Comparison of ENCODE assay signal across 29 cellular contexts in the genomic region with DNA sequence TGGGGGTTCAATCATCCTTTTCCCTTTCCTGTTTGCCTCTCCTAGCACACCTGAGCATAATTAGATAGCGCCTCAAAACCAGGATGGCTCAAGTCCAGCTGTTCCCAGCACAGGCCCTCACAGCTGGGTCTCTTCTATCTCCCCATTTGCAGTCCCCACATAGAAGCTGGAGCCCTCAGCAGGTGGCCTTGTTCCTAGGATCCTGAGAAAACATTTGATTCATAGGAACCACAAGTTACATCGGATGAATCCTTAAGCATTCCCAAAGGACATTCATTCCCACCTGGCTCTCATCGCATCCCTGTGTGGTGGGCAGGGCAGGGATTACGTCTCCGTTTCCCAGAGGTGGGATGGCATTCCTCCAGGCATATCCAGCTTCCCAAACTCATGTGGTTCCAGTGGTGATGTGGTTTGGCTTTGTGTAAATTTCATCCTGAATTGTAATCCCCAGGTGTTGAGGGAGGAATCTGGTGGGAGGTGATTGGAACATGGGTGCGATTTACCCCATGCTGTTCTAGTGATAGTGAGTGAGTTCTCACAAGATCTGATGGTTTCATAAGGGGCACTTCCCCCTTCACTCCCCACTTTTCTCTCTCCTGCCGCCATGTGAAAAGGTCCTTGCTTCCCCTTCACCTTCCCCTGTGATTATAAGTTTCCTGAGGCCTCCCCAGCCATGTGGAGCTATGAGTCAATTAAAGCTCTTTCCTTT. TPM values are rescaled to one million over a fixed set of nuclear protein-coding genes. Genes with fewer than 3 reads are reported as not detected.
DNase-seq lines count a peak whose midpoint lies in the region; FAIRE-seq and TF ChIP-seq lines count a peak whose summit lies in the region.
"Had no signal": no experiment of that assay in that cellular context is flagged by ENCODE, and none has a peak within 500 bp of the region (broad histone marks: within the 10 kb centered on the region; RNA-seq: fewer than 3 reads in every experiment).

No MANE protein-coding gene starts in this region.

- H3K4me3 Mint-ChIP-seq in activated CD4-positive, alpha-beta memory T cell treated with anti-CD3 and anti-CD28 coated beads, Interleukin-2, amount 10 ng/mL, durations not matched to agents 7 days and 5 days = no peak overlapping the region
- H3K4me3 Mint-ChIP-seq in activated CD4-positive, alpha-beta memory T cell treated with anti-CD3 and anti-CD28 coated beads for 36 hours = no peak overlapping the region
- H3K4me3 Mint-ChIP-seq in H9 = no peak overlapping the region

- peaks cover 34% of the 10 kb centered on the region for H3K27me3 Mint-ChIP-seq in activated CD4-positive, alpha-beta memory T cell treated with anti-CD3 and anti-CD28 coated beads, Interleukin-2, amount 10 ng/mL, durations not matched to agents 7 days and 5 days
- H3K27me3 Mint-ChIP-seq in activated CD4-positive, alpha-beta memory T cell treated with anti-CD3 and anti-CD28 coated beads for 36 hours = peaks cover 27% of the 10 kb centered on the region
- H3K27me3 Mint-ChIP-seq in H9 (ENCODE audit: low read depth) = peaks cover 64% of the 10 kb centered on the region

- H3K36me3 ChIP-seq in H1 (ENCODE audit: control insufficient read depth in 2 of 4, insufficient read depth in 4 of 4, low read length in 3 of 4) (no peaks in the 10 kb centered on the region), sigmoid colon (no peaks in the 10 kb centered on the region)

- H3K56ac ChIP-seq in H9 (ENCODE audit: insufficient read length, low read depth, low read length) = no peak overlapping the region
- H3K56ac ChIP-seq in H1 (replicated peaks; ENCODE audit: insufficient read length, low read depth, low read length) = no peak overlapping the region

- H3K4me1 Mint-ChIP-seq in activated CD4-positive, alpha-beta memory T cell treated with anti-CD3 and anti-CD28 coated beads, Interleukin-2, amount 10 ng/mL, durations not matched to agents 7 days and 5 days = peaks cover 8% of the 10 kb centered on the region
- peaks cover 4% of the 10 kb centered on the region for H3K4me1 Mint-ChIP-seq in activated CD4-positive, alpha-beta memory T cell treated with anti-CD3 and anti-CD28 coated beads for 36 hours (ENCODE audit: low read depth)
- H3K4me1 Mint-ChIP-seq in H9 = peaks cover 18 to 19% of the 10 kb centered on the region in 2 experiments
- H3K4me1 Mint-ChIP-seq: CD8-positive, alpha-beta memory T cell had no signal

- no peak for TF ChIP-seq CTCF in H9 (conservative IDR thresholded peaks at IDR 0.05)
- no peak for TF ChIP-seq CTCF in H1 (IDR thresholded peaks at IDR 0.05; ENCODE audit: control extremely low read depth in 1 of 3, insufficient read depth in 1 of 3, low read depth in 1 of 3, low read length in 3 of 3)
- TF ChIP-seq CTCF in sigmoid colon (IDR thresholded peaks at IDR 0.05) = no peak

- H3T11ph ChIP-seq in H9 (ENCODE audit: low read length) = no peak overlapping the region

- peaks cover 10% of the 10 kb centered on the region for H3K36me3 Mint-ChIP-seq in activated CD4-positive, alpha-beta memory T cell treated with anti-CD3 and anti-CD28 coated beads, Interleukin-2, amount 10 ng/mL, durations not matched to agents 7 days and 5 days (ENCODE audit: low read depth)
- peaks cover 5% of the 10 kb centered on the region for H3K36me3 Mint-ChIP-seq in activated CD4-positive, alpha-beta memory T cell treated with anti-CD3 and anti-CD28 coated beads for 36 hours
- peaks cover 8 to 21% (median 10%) of the 10 kb centered on the region in 3 experiments for H3K36me3 Mint-ChIP-seq in H9 (ENCODE audit: insufficient read depth in 1 of 3, low read depth in 3 of 3)

- no peak overlapping the region for H3K27ac ChIP-seq in H9 (ENCODE audit: insufficient read length, low read depth, low read length)
- no peak overlapping the region for H3K27ac ChIP-seq in H1 (ENCODE audit: low read depth, low read length)
- H3K27ac ChIP-seq in sigmoid colon = no peak overlapping the region

- H4K91ac ChIP-seq in H9 (ENCODE audit: insufficient read length, low read depth, low read length) = no peak overlapping the region
- H4K91ac ChIP-seq in H1 (replicated peaks; ENCODE audit: insufficient read length, low read length) = no peak overlapping the region

- 0 out of 2 replicates have a peak, but pooled peaks cover 1% of the 10 kb centered on the region for H3K27me3 ChIP-seq in H9 (ENCODE audit: insufficient read depth, low read length)
- no peaks in the 10 kb centered on the region; a peak in 2 of 7 replicates for H3K27me3 ChIP-seq in H1 (replicated peaks in 1 of 4; ENCODE audit: control insufficient read depth in 3 of 4, extremely low read depth in 1 of 4, insufficient read depth in 3 of 4, low read length in 3 of 4)
- peaks cover 0 to 26% (median 9%) of the 10 kb centered on the region in 3 donors for H3K27me3 ChIP-seq in sigmoid colon

- POLR2A ChIA-PET in activated CD4-positive, alpha-beta memory T cell treated with anti-CD3 and anti-CD28 coated beads, Interleukin-2, amount 10 ng/mL, durations not matched to agents 7 days and 5 days (lab: Charles Lee) = no interaction called here
- POLR2A ChIA-PET in activated CD4-positive, alpha-beta memory T cell treated with anti-CD3 and anti-CD28 coated beads for 36 hours (lab: Charles Lee) = no interaction called here
- POLR2A ChIA-PET in H1 (lab: Charles Lee; ENCODE audit: partially characterized antibody) = interaction anchor here (0.9 to 3.1 kb wide), 4 partner anchors 9 to 57 kb away, joined by 3 to 11 read pairs (median 3); no protein-coding TSS in a partner anchor

- CTCF ChIA-PET in activated CD4-positive, alpha-beta memory T cell treated with anti-CD3 and anti-CD28 coated beads, Interleukin-2, amount 10 ng/mL, durations not matched to agents 7 days and 5 days (lab: Charles Lee) = interaction anchor here (1.0 kb wide), 1 partner anchor 18 kb away, joined by 3 read pairs; no protein-coding TSS in a partner anchor
- CTCF ChIA-PET in activated CD4-positive, alpha-beta memory T cell treated with anti-CD3 and anti-CD28 coated beads for 36 hours (lab: Charles Lee) = interaction anchor here (1.3 to 1.7 kb wide), 2 partner anchors 18 to 19 kb away, joined by 6 to 9 read pairs; no protein-coding TSS in a partner anchor
- CTCF ChIA-PET in H1 (lab: Charles Lee; ENCODE audit: partially characterized antibody) = interaction anchor here (0.9 to 6.4 kb wide), 11 partner anchors 8 to 68 kb away, joined by 3 to 57 read pairs (median 5); no protein-coding TSS in a partner anchor

- H2BK12ac ChIP-seq in H9 (ENCODE audit: insufficient read length, low read depth, low read length) (no peak overlapping the region), H1 (ENCODE audit: low read depth, low read length) (no peak overlapping the region)

- H2BK15ac ChIP-seq in H9 (ENCODE audit: low read depth, low read length) (no peak overlapping the region), H1 (ENCODE audit: low read length) (no peak overlapping the region)

- H3K4ac ChIP-seq in H9 (ENCODE audit: low read depth, low read length) = no peak overlapping the region
- no peak overlapping the region for H3K4ac ChIP-seq in H1 (replicated peaks; ENCODE audit: insufficient read length, low read depth, low read length)

- H3K14ac ChIP-seq in H9 (ENCODE audit: insufficient read depth, low read length) = no peak overlapping the region
- no peak overlapping the region for H3K14ac ChIP-seq in H1 (ENCODE audit: insufficient read length)

- peaks cover 19% of the 10 kb centered on the region for H3K9me3 Mint-ChIP-seq in activated CD4-positive, alpha-beta memory T cell treated with anti-CD3 and anti-CD28 coated beads, Interleukin-2, amount 10 ng/mL, durations not matched to agents 7 days and 5 days
- H3K9me3 Mint-ChIP-seq in activated CD4-positive, alpha-beta memory T cell treated with anti-CD3 and anti-CD28 coated beads for 36 hours = peaks cover 28% of the 10 kb centered on the region
- H3K9me3 Mint-ChIP-seq in H9 = peaks cover 24 to 30% of the 10 kb centered on the region in 2 experiments

- no peak overlapping the region for H3K4me3 ChIP-seq in H1 (ENCODE audit: extremely low read depth in 1 of 4, insufficient read depth in 2 of 4, low read depth in 3 of 4, low read length in 4 of 4)
- H3K4me3 ChIP-seq in sigmoid colon = no peak overlapping the region

- H3K79me2 ChIP-seq in H9 (ENCODE audit: insufficient read depth, low read length) = no peaks in the 10 kb centered on the region
- no peaks in the 10 kb centered on the region for H3K79me2 ChIP-seq in H1 (ENCODE audit: control insufficient read depth in 1 of 2, insufficient read depth in 2 of 2, low read length in 2 of 2)

- H2AK5ac ChIP-seq in H9 (ENCODE audit: insufficient read length, low read length) (no peak overlapping the region), H1 (ENCODE audit: low read depth, low read length) (0 out of 2 replicates have a peak overlapping the region, but pooled peaks have one; percentile 24)

- H2AFZ ChIP-seq in H9 (ENCODE audit: low read length) = no peak overlapping the region
- no peak overlapping the region for H2AFZ ChIP-seq in H1 (ENCODE audit: low read length)

- no peak for TF ChIP-seq RAD21 in H1 (IDR thresholded peaks at IDR 0.05 in 1 of 2, conservative IDR thresholded peaks at IDR 0.05 in 1 of 2; ENCODE audit: low read depth in 2 of 2, low read length in 2 of 2)

- H2BK20ac ChIP-seq in H9 (ENCODE audit: low read depth, low read length, poor library complexity, severe bottlenecking) (no peak overlapping the region), H1 (ENCODE audit: low read length) (no peak overlapping the region)

- no peak for FAIRE-seq in H1 (lab: Jason Lieb, UNC)
- FAIRE-seq: G401.6, GM18507, GM19239, RCC 7860 had no signal

- no peak overlapping the region for H3K9ac ChIP-seq in H9 (ENCODE audit: extremely low read depth, insufficient read length, low read length)
- no peak overlapping the region for H3K9ac ChIP-seq in H1 (replicated peaks in 1 of 4; ENCODE audit: extremely low read depth in 1 of 4, low read depth in 3 of 4, low read length in 3 of 4)

- H3K79me1 ChIP-seq in H9 (ENCODE audit: insufficient read depth, low read depth, low read length, poor library complexity, severe bottlenecking) (no peaks in the 10 kb centered on the region), H1 (ENCODE audit: low read depth, low read length) (no peaks in the 10 kb centered on the region)

- no peaks in the 10 kb centered on the region for H3K9me3 ChIP-seq in H9 (ENCODE audit: control insufficient read depth, low read depth, low read length)
- peaks cover 12 to 13% of the 10 kb centered on the region in 2 experiments for H3K9me3 ChIP-seq in H1 (ENCODE audit: insufficient read depth in 2 of 2, low read depth in 1 of 2, low read length in 1 of 2)
- peaks cover 0 to 12% (median 8%) of the 10 kb centered on the region in 4 donors for H3K9me3 ChIP-seq in sigmoid colon

- no CpG with 5 or more reads among the region's 7 CpGs for WGBS in H9 (ENCODE audit: extremely low coverage, insufficient read length, low lambda C conversion rate)
- WGBS in H1 (ENCODE audit: extremely low coverage in 1 of 2, insufficient coverage in 1 of 2, insufficient read length in 1 of 2, insufficient replicate concordance in 2 of 2, low coverage in 1 of 2, low lambda C conversion rate in 2 of 2, missing lambda C conversion rate in 1 of 2), 2 experiments = 82% methylated on average over 7 of the region's 7 CpGs; no CpG with 5 or more reads in 1 of the 2 experiments
- 71 to 73% methylated on average over 7 of the region's 7 CpGs for WGBS in sigmoid colon, 2 donors

- H3K4me2 ChIP-seq in H9 (ENCODE audit: insufficient read depth, insufficient read length, low read length) = no peak overlapping the region
- H3K4me2 ChIP-seq in H1 (ENCODE audit: insufficient read depth in 1 of 2, low read depth in 2 of 2, low read length in 2 of 2) = no peak overlapping the region

- H4K8ac ChIP-seq in H9 (replicated peaks; ENCODE audit: insufficient read length, low read depth, low read length) (no peak overlapping the region), H1 (ENCODE audit: extremely low read depth, insufficient read depth, low read length) (no peak overlapping the region)

- H2BK120ac ChIP-seq in H9 (ENCODE audit: low read depth, low read length, poor library complexity, severe bottlenecking) (no peak overlapping the region), H1 (replicated peaks; ENCODE audit: low read depth, low read length) (no peak overlapping the region)

- peak; percentile 4 for DNase-seq in activated CD4-positive, alpha-beta memory T cell treated with anti-CD3 and anti-CD28 coated beads, Interleukin-2, amount 10 ng/mL, durations not matched to agents 7 days and 5 days
- DNase-seq in activated CD4-positive, alpha-beta memory T cell treated with anti-CD3 and anti-CD28 coated beads for 36 hours = no peak
- DNase-seq in H9 (peak; percentile 15), H1 (ENCODE audit: low read depth in 1 of 2, low spot score in 2 of 2) (no peak), sigmoid colon (peak; percentile 11), kidney tubule cell (ENCODE audit: low spot score) (no peak), NCI-H82 treated with DMSO at 0.1 percent for 48 hours (lab: John Stamatoyannopoulos, UW; ENCODE audit: unreplicated experiment) (no peak)
- DNase-seq: 8988T; C1 segment of cervical spinal cord; Calu3; CD8-positive, alpha-beta memory T cell; Karpas-422; MV-4-11; NCI-H1105 treated with DMSO at 0.1 percent for 48 hours; NCI-H1694; NCI-H2081; NCI-H2171 treated with DMSO at 0.1 percent for 48 hours; NCI-H524 treated with DMSO at 0.1 percent for 48 hours; NCI-H82; Right ventricle myocardium superior had no signal

- H4K5ac ChIP-seq in H9 (ENCODE audit: insufficient read length, low read depth, low read length) (no peak overlapping the region), H1 (ENCODE audit: insufficient read length, low read depth, low read length) (no peak overlapping the region)

- H3K23ac ChIP-seq in H9 (ENCODE audit: insufficient read length, low read depth, low read length) (no peak overlapping the region), H1 (ENCODE audit: insufficient read length) (no peak overlapping the region)

- H3K23me2 ChIP-seq in H9 (ENCODE audit: insufficient read length, low read depth, low read length, poor library complexity, severe bottlenecking) = no peaks in the 10 kb centered on the region
- H3K23me2 ChIP-seq in H1 (ENCODE audit: low read depth, low read length) = no peaks in the 10 kb centered on the region; the same call in 1 of the 2 replicates

- TF ChIP-seq POLR2A in H1 (IDR thresholded peaks at IDR 0.05; ENCODE audit: control extremely low read depth in 1 of 2, low read depth in 2 of 2, low read length in 2 of 2) (no peak), sigmoid colon (IDR thresholded peaks at IDR 0.05) (no peak)

- no peaks in the 10 kb centered on the region; the same call in 1 of the 2 replicates for H3K4me1 ChIP-seq in H9 (ENCODE audit: insufficient read depth, low read length)
- H3K4me1 ChIP-seq in H1 (replicated peaks in 1 of 4; ENCODE audit: control insufficient read depth in 3 of 4, insufficient read depth in 4 of 4, low read length in 3 of 4) = peaks cover 0 to 8% (median 2%) of the 10 kb centered on the region in 4 experiments; a peak in 3 of 7 replicates
- no peaks in the 10 kb centered on the region for H3K4me1 ChIP-seq in sigmoid colon

- no peak overlapping the region for H3K27ac Mint-ChIP-seq in activated CD4-positive, alpha-beta memory T cell treated with anti-CD3 and anti-CD28 coated beads, Interleukin-2, amount 10 ng/mL, durations not matched to agents 7 days and 5 days
- no peak overlapping the region for H3K27ac Mint-ChIP-seq in activated CD4-positive, alpha-beta memory T cell treated with anti-CD3 and anti-CD28 coated beads for 36 hours
- no peak overlapping the region for H3K27ac Mint-ChIP-seq in H9
- H3K27ac Mint-ChIP-seq: CD8-positive, alpha-beta memory T cell had no signal

- TF ChIP-seq EP300 in H1 (IDR thresholded peaks at IDR 0.05; ENCODE audit: borderline replicate concordance in 1 of 2, low read depth in 2 of 2, low read length in 2 of 2) = no peak
- TF ChIP-seq EP300 in sigmoid colon (IDR thresholded peaks at IDR 0.05) = no peak

- H2BK5ac ChIP-seq in H9 (ENCODE audit: insufficient read length, low read length) = no peak overlapping the region
- no peak overlapping the region for H2BK5ac ChIP-seq in H1 (ENCODE audit: low read depth, low read length)

- intact Hi-C loops in activated CD4-positive, alpha-beta memory T cell treated with anti-CD3 and anti-CD28 coated beads for 36 hours (cut with micrococcal nuclease) = no loop called here
- intact Hi-C loops in sigmoid colon (cut with DNase I) = no loop called here

- H3K18ac ChIP-seq in H9 (ENCODE audit: insufficient read length, low read depth, low read length) (no peak overlapping the region), H1 (ENCODE audit: extremely low read depth, low read length) (no peak overlapping the region; the same call in 1 of the 2 replicates)

- H4K20me1 ChIP-seq in H9 (ENCODE audit: control insufficient read depth, insufficient read depth, insufficient read length) = no peaks in the 10 kb centered on the region
- H4K20me1 ChIP-seq in H1 (replicated peaks in 1 of 2; ENCODE audit: control insufficient read depth in 1 of 2, insufficient read depth in 2 of 2, low read length in 2 of 2) = no peaks in the 10 kb centered on the region

RNA-seq across cellular contexts. Expression of a gene that starts 49.8 kb away (rescaled TPM):
- total RNA-seq in activated CD4-positive, alpha-beta memory T cell treated with anti-CD3 and anti-CD28 coated beads, Interleukin-2, amount 10 ng/mL, durations not matched to agents 7 days and 5 days = not detected
- not detected for total RNA-seq in activated CD4-positive, alpha-beta memory T cell treated with anti-CD3 and anti-CD28 coated beads for 36 hours
- total RNA-seq in H9 (2021) (not detected in 2 replicates), sigmoid colon (1 to 10 TPM in 1 of 4 donors, under 1 TPM in 2, not detected in 1; 0.16 to 1.4 (median 0.27) TPM)
- not detected in 2 replicates for total RNA-seq in H1 (2021; fragmentation: NEBNext Ultra II Directional; extraction: Animal tissue kit (Norgen Biotek cat#: 25700))
- polyA plus RNA-seq in H1 (2011; rRNA removed) (not detected in 2 replicates), sigmoid colon (1 to 10 TPM in 1 of 3 donors, not detected in 2; 5.4 TPM)
- polyA plus RNA-seq in H1 (2011; cell fraction: cytosol; rRNA removed) = not detected
- not detected for polyA plus RNA-seq in H1 (2011; cell fraction: nucleus; rRNA removed)
- not detected in 4 replicates for polyA plus RNA-seq in H1 (2012, experiment 1 of 2)
- not detected for polyA plus RNA-seq in H1 (2012, experiment 2 of 2)
- polyA plus RNA-seq in H1 (2013, experiment 1 of 2) = not detected
- polyA plus RNA-seq in H1 (2013, experiment 2 of 2) = not detected
- not detected in 2 replicates for polyA minus RNA-seq in H1 (2011; rRNA and poly(A)+ RNA removed)
- not detected for polyA minus RNA-seq in H1 (2011; cell fraction: cytosol; rRNA and poly(A)+ RNA removed)
- polyA minus RNA-seq in H1 (2011; cell fraction: nucleus; rRNA and poly(A)+ RNA removed) = not detected
- total RNA-seq: Calu3; CD8-positive, alpha-beta memory T cell; Daoy; H4; M059J; OCI-LY7; SK-MEL-5 had no signal
- polyA plus RNA-seq: CD8-positive, alpha-beta memory T cell had no signal

Comparison
In these comparisons a context has a peak if more than half of its experiments do, and no peak if none do; other contexts are left out.
1. DNase-seq: peak in activated CD4-positive, alpha-beta memory T cell treated with anti-CD3 and anti-CD28 coated beads, Interleukin-2, amount 10 ng/mL, durations not matched to agents 7 days and 5 days (single experiment), H9 (single experiment) and sigmoid colon (single experiment); none in activated CD4-positive, alpha-beta memory T cell treated with anti-CD3 and anti-CD28 coated beads for 36 hours (single experiment), H1 (0 of 2), kidney tubule cell (single experiment) and NCI-H82 treated with DMSO at 0.1 percent for 48 hours (single experiment).